In the genomic region with DNA sequence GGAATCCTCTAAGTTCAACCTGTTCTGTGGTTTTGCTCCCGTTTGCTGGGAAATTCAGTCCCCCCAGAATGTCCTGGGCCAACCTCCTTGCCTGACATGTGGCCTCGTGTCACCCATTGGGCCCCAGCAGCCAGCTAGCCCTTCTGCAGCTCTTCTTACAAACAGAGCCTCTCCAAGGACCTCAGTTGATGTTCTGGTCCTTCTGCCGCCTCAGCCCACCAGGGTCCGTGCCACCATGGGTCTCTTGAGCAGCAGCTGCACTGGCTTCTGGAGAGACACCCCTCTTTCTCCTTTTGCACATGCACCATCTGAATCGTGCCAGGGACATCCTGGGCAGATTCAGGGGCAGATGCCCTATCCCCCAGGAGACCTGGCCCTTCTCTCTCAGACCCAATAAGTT, we compare ENCODE assay signal across 25 cellular contexts.
"Had no signal": no experiment of that assay in that cellular context is flagged by ENCODE, and none has a peak within 500 bp of the region (broad histone marks: within the 10 kb centered on the region; RNA-seq: fewer than 3 reads in every experiment).

No MANE protein-coding gene starts in this region.

- H3K27ac ChIP-seq: breast epithelium, Peyer's patch, RWPE1, SJCRH30 had no signal

- ATAC-seq: activated CD4-positive, alpha-beta T cell treated with anti-CD3 and anti-CD28 coated beads for 36 hours; activated T-cell treated with anti-CD3 and anti-CD28 coated beads, Interleukin-2, amount 50 U/mL, for 72 hours; T-helper 17 cell had no signal

- DNase-seq: activated B cell treated with CpG ODN at 0.5 μM for 24 hours; activated CD4-positive, alpha-beta memory T cell treated with anti-CD3 and anti-CD28 coated beads, Interleukin-2, amount 10 ng/mL, durations not matched to agents 7 days and 5 days; activated CD4-positive, alpha-beta T cell treated with anti-CD3 and anti-CD28 coated beads for 36 hours; activated CD4-positive, alpha-beta T cell treated with anti-CD3 and anti-CD28 coated beads, Interleukin-2, amount 50 U/mL, for 1 hour; activated CD8-positive, alpha-beta memory T cell treated with anti-CD3 and anti-CD28 coated beads, Interleukin-2, amount 50 U/mL, for 4 hours; activated gamma-delta T cell treated with Interleukin-2 at 50 U/mL for 16 hours; activated naive CD4-positive, alpha-beta T cell treated with anti-CD3 and anti-CD28 coated beads, Interleukin-2, amount 10 ng/mL, durations not matched to agents 7 days and 5 days; activated naive CD8-positive, alpha-beta T cell treated with anti-CD3 and anti-CD28 coated beads for 36 hours; activated T-cell treated with anti-CD3 and anti-CD28 coated beads, Interleukin-2, amount 50 U/mL, for 72 hours; anterior cingulate cortex; MM.1S; NCI-H1105; NCI-H1436; NCI-H1694 treated with DMSO at 0.1 percent for 48 hours; NCI-H2029 treated with DMSO at 0.1 percent for 48 hours; NCI-H345; NCI-H510A; NCI-H69; Right ventricle myocardium superior; T-helper 17 cell; T-helper 9 cell had no signal

- H3K4me1 ChIP-seq: breast epithelium, Peyer's patch had no signal

- H3K36me3 ChIP-seq: breast epithelium, Peyer's patch, SJCRH30 had no signal

- H3K27me3 ChIP-seq: Peyer's patch had no signal

- H3K4me3 ChIP-seq: breast epithelium, Peyer's patch, SJCRH30 had no signal

- H3K9me3 ChIP-seq: breast epithelium, Peyer's patch, SJCRH30 had no signal
